9 cellular contexts compared by ENCODE assay signal in genomic region chrX:153969904-153970397, GRCh38. TPM values are rescaled to one million over a fixed set of nuclear protein-coding genes. Genes with fewer than 3 reads are reported as not detected.
A peak's percentile ranks its signal among the peaks of the same experiment; 100 is the strongest.
DNase-seq lines count a peak whose midpoint lies in the region; ATAC-seq, FAIRE-seq and TF ChIP-seq lines count a peak whose summit lies in the region.
"Had no signal": no experiment of that assay in that cellular context is flagged by ENCODE, and none has a peak within 500 bp of the region (broad histone marks: within the 10 kb centered on the region; RNA-seq: fewer than 3 reads in every experiment).

No MANE protein-coding gene starts in this region.

- H3K4me3 Mint-ChIP-seq in activated T-helper 1 cell treated with anti-CD3 and anti-CD28 coated beads, Interleukin-12 subunit alpha, Interleukin-12 subunit beta, Interleukin-2, Interleukin-4 antibody, amounts not matched to agents 30 ng/mL and 10 ng/mL and 1 ng/mL, durations not matched to agents 14 hours and 24 hours and 36 hours: peak overlapping the region; percentile 100

- FAIRE-seq in urothelium cell line (lab: Jason Lieb, UNC): no peak
- FAIRE-seq: islet of Langerhans had no signal

- H3K27me3 ChIP-seq in heart left ventricle (peaks cover 0 to 9% (median 0%) of the 10 kb centered on the region in 9 donors), left ventricle myocardium inferior (ENCODE audit: low read depth) (no peaks in the 10 kb centered on the region)

- no peaks in the 10 kb centered on the region for H3K27me3 Mint-ChIP-seq in activated T-helper 1 cell treated with anti-CD3 and anti-CD28 coated beads, Interleukin-12 subunit alpha, Interleukin-12 subunit beta, Interleukin-2, Interleukin-4 antibody, amounts not matched to agents 30 ng/mL and 10 ng/mL and 1 ng/mL, durations not matched to agents 14 hours and 24 hours and 36 hours (ENCODE audit: insufficient read depth)

- DNase-seq in heart left ventricle (peak in 3 of 5 donors; percentile 41 to 49 (median 47)), left cardiac atrium (no peak), left ventricle myocardium inferior (no peak), retina (peak; percentile 68), NCI-H1694 treated with DMSO at 0.1 percent for 48 hours (lab: John Stamatoyannopoulos, UW) (no peak), urothelium cell line (ENCODE audit: low spot score) (no peak)
- no peak for DNase-seq in activated T-helper 1 cell treated with anti-CD3 and anti-CD28 coated beads, Interleukin-12 subunit alpha, Interleukin-12 subunit beta, Interleukin-2, Interleukin-4 antibody, amounts not matched to agents 30 ng/mL and 10 ng/mL and 1 ng/mL, durations not matched to agents 14 hours and 24 hours and 36 hours (ENCODE audit: low spot score)

- H3K4me3 ChIP-seq in heart left ventricle (peak overlapping the region in 11 of 12 donors; percentile 84 to 95 (median 90)), left ventricle myocardium inferior (peak overlapping the region; percentile 83)

- H3K4me1 ChIP-seq in heart left ventricle: peaks cover 0 to 66% (median 43%) of the 10 kb centered on the region in 12 donors
- peaks cover 67% of the 10 kb centered on the region for H3K4me1 ChIP-seq in left ventricle myocardium inferior

- no peaks in the 10 kb centered on the region for H3K9me3 ChIP-seq in heart left ventricle
- no peaks in the 10 kb centered on the region for H3K9me3 ChIP-seq in left ventricle myocardium inferior (replicated peaks)

- no peak for TF ChIP-seq POLR2A in heart left ventricle (IDR thresholded peaks at IDR 0.05)

- H3K27ac Mint-ChIP-seq in activated T-helper 1 cell treated with anti-CD3 and anti-CD28 coated beads, Interleukin-12 subunit alpha, Interleukin-12 subunit beta, Interleukin-2, Interleukin-4 antibody, amounts not matched to agents 30 ng/mL and 10 ng/mL and 1 ng/mL, durations not matched to agents 14 hours and 24 hours and 36 hours: peak overlapping the region; percentile 78

- no peak for TF ChIP-seq CTCF in heart left ventricle (IDR thresholded peaks at IDR 0.05)
- TF ChIP-seq CTCF in left ventricle myocardium inferior (IDR thresholded peaks at IDR 0.05; ENCODE audit: borderline replicate concordance): no peak

- intact Hi-C loops in heart left ventricle (cut with DNase I): loop anchor here in 3 of 10 donors (2.0 to 5.0 kb wide), 3 partner anchors 41 to 127 kb away; partner anchors contain the start of gene MECP2 (in 1 of the 3)
- intact Hi-C loops in left cardiac atrium (cut with DNase I): no loop called here
- intact Hi-C loops in activated T-helper 1 cell treated with anti-CD3 and anti-CD28 coated beads, Interleukin-12 subunit alpha, Interleukin-12 subunit beta, Interleukin-2, Interleukin-4 antibody, amounts not matched to agents 30 ng/mL and 10 ng/mL and 1 ng/mL, durations not matched to agents 14 hours and 24 hours and 36 hours (cut with micrococcal nuclease): loop anchor here (1.0 to 10.0 kb wide), 3 partner anchors 95 to 545 kb away; partner anchors contain the start of genes CCNQ and FAM3A
- intact Hi-C loops in left ventricle myocardium inferior (cut with micrococcal nuclease): no loop called here

- H3K27ac ChIP-seq in heart left ventricle: peak overlapping the region in 11 of 12 donors; percentile 40 to 100 (median 83)
- peak overlapping the region; percentile 76 for H3K27ac ChIP-seq in left ventricle myocardium inferior (replicated peaks)

- ATAC-seq in heart left ventricle (no peak), left cardiac atrium (no peak), HG03097 (IDR thresholded peaks at IDR 0.05; ENCODE audit: low FRiP score, unreplicated experiment) (no peak)

- H3K36me3 Mint-ChIP-seq in activated T-helper 1 cell treated with anti-CD3 and anti-CD28 coated beads, Interleukin-12 subunit alpha, Interleukin-12 subunit beta, Interleukin-2, Interleukin-4 antibody, amounts not matched to agents 30 ng/mL and 10 ng/mL and 1 ng/mL, durations not matched to agents 14 hours and 24 hours and 36 hours (ENCODE audit: low read depth): peaks cover 18% of the 10 kb centered on the region

- no peaks in the 10 kb centered on the region for H3K9me3 Mint-ChIP-seq in activated T-helper 1 cell treated with anti-CD3 and anti-CD28 coated beads, Interleukin-12 subunit alpha, Interleukin-12 subunit beta, Interleukin-2, Interleukin-4 antibody, amounts not matched to agents 30 ng/mL and 10 ng/mL and 1 ng/mL, durations not matched to agents 14 hours and 24 hours and 36 hours

- no peaks in the 10 kb centered on the region for H3K36me3 ChIP-seq in heart left ventricle
- no peaks in the 10 kb centered on the region for H3K36me3 ChIP-seq in left ventricle myocardium inferior

- 3 to 29% (median 15%) methylated on average over 24 to 28 of the region's 28 CpGs for WGBS in heart left ventricle, 4 donors

- peaks cover 33% of the 10 kb centered on the region for H3K4me1 Mint-ChIP-seq in activated T-helper 1 cell treated with anti-CD3 and anti-CD28 coated beads, Interleukin-12 subunit alpha, Interleukin-12 subunit beta, Interleukin-2, Interleukin-4 antibody, amounts not matched to agents 30 ng/mL and 10 ng/mL and 1 ng/mL, durations not matched to agents 14 hours and 24 hours and 36 hours (ENCODE audit: low read depth)

RNA-seq across cellular contexts. Expression of gene HCFC1, which starts 1.7 kb away (rescaled TPM):
- total RNA-seq in heart left ventricle (10 to 100 TPM; 22.7 to 72.6 (median 34.8) TPM), left cardiac atrium (10 to 100 TPM; 30.4 to 35.7 TPM), left ventricle myocardium inferior (28.4 TPM)
- polyA plus RNA-seq in heart left ventricle: 10 to 100 TPM; 11.8 to 23.0 TPM
- 105 and 106 TPM in 2 replicates for total RNA-seq in activated T-helper 1 cell treated with anti-CD3 and anti-CD28 coated beads, Interleukin-12 subunit alpha, Interleukin-12 subunit beta, Interleukin-2, Interleukin-4 antibody, amounts not matched to agents 30 ng/mL and 10 ng/mL and 1 ng/mL, durations not matched to agents 14 hours and 24 hours and 36 hours

RNA-seq across cellular contexts. Expression of gene TMEM187, which starts 2.6 kb away (rescaled TPM):
- total RNA-seq in heart left ventricle (10 to 100 TPM in 2 of 9 donors, 1 to 10 TPM in 7; 3.5 to 11.4 (median 8.3) TPM), left cardiac atrium (1 to 10 TPM; 7.7 to 9.2 TPM), left ventricle myocardium inferior (6.4 TPM)
- polyA plus RNA-seq in heart left ventricle: 1 to 10 TPM; 3.2 to 7.0 TPM
- 3.4 and 4.6 TPM in 2 replicates for total RNA-seq in activated T-helper 1 cell treated with anti-CD3 and anti-CD28 coated beads, Interleukin-12 subunit alpha, Interleukin-12 subunit beta, Interleukin-2, Interleukin-4 antibody, amounts not matched to agents 30 ng/mL and 10 ng/mL and 1 ng/mL, durations not matched to agents 14 hours and 24 hours and 36 hours

RNA-seq across cellular contexts. Expression of gene RENBP, which starts 25.5 kb away (rescaled TPM):
- 10 to 100 TPM in 5 of 9 donors, 1 to 10 TPM in 4; 5.1 to 35.5 (median 10.2) TPM for total RNA-seq in heart left ventricle
- polyA plus RNA-seq in heart left ventricle: 1 to 10 TPM; 6.4 to 9.8 TPM
- total RNA-seq in left cardiac atrium: 10 to 100 TPM; 14.7 to 14.8 TPM
- 12.8 and 14.0 TPM in 2 replicates for total RNA-seq in activated T-helper 1 cell treated with anti-CD3 and anti-CD28 coated beads, Interleukin-12 subunit alpha, Interleukin-12 subunit beta, Interleukin-2, Interleukin-4 antibody, amounts not matched to agents 30 ng/mL and 10 ng/mL and 1 ng/mL, durations not matched to agents 14 hours and 24 hours and 36 hours
- total RNA-seq in left ventricle myocardium inferior: 7.5 TPM

RNA-seq across cellular contexts. Expression of gene NAA10, which starts 35.1 kb away (rescaled TPM):
- 100 to 1,000 TPM in 2 of 9 donors, 10 to 100 TPM in 7; 52.5 to 112 (median 72.1) TPM for total RNA-seq in heart left ventricle
- polyA plus RNA-seq in heart left ventricle: 100 to 1,000 TPM; 120 to 221 TPM
- total RNA-seq in left cardiac atrium: 10 to 100 TPM; 67.4 to 81.4 TPM
- 150 and 156 TPM in 2 replicates for total RNA-seq in activated T-helper 1 cell treated with anti-CD3 and anti-CD28 coated beads, Interleukin-12 subunit alpha, Interleukin-12 subunit beta, Interleukin-2, Interleukin-4 antibody, amounts not matched to agents 30 ng/mL and 10 ng/mL and 1 ng/mL, durations not matched to agents 14 hours and 24 hours and 36 hours
- 67.1 TPM for total RNA-seq in left ventricle myocardium inferior

RNA-seq across cellular contexts. Expression of gene ARHGAP4, which starts 43.9 kb away (rescaled TPM):
- total RNA-seq in heart left ventricle (10 to 100 TPM in 4 of 9 donors, 1 to 10 TPM in 5; 6.8 to 55.8 (median 9.5) TPM), left cardiac atrium (10 to 100 TPM; 19.3 to 20.4 TPM), left ventricle myocardium inferior (10.0 TPM)
- polyA plus RNA-seq in heart left ventricle: 10 to 100 TPM; 15.9 to 25.1 TPM
- 128 TPM in 2 replicates for total RNA-seq in activated T-helper 1 cell treated with anti-CD3 and anti-CD28 coated beads, Interleukin-12 subunit alpha, Interleukin-12 subunit beta, Interleukin-2, Interleukin-4 antibody, amounts not matched to agents 30 ng/mL and 10 ng/mL and 1 ng/mL, durations not matched to agents 14 hours and 24 hours and 36 hours

Comparison
In these comparisons a context has a peak if more than half of its experiments do, and no peak if none do; other contexts are left out.
1. DNase-seq: peak in heart left ventricle (3 of 5) and retina (single experiment); none in left cardiac atrium (single experiment), activated T-helper 1 cell treated with anti-CD3 and anti-CD28 coated beads, Interleukin-12 subunit alpha, Interleukin-12 subunit beta, Interleukin-2, Interleukin-4 antibody, amounts not matched to agents 30 ng/mL and 10 ng/mL and 1 ng/mL, durations not matched to agents 14 hours and 24 hours and 36 hours (single experiment), left ventricle myocardium inferior (single experiment), NCI-H1694 treated with DMSO at 0.1 percent for 48 hours (single experiment) and urothelium cell line (single experiment).